Comparison of ENCODE assay signal across 19 cellular contexts in genomic region chr2:63681896-63682295, GRCh38.
DNase-seq lines count a peak whose midpoint lies in the region; ATAC-seq, FAIRE-seq and TF ChIP-seq lines count a peak whose summit lies in the region.
"Had no signal": no experiment of that assay in that cellular context is flagged by ENCODE, and none has a peak within 500 bp of the region (broad histone marks: within the 10 kb centered on the region; RNA-seq: fewer than 3 reads in every experiment).

No MANE protein-coding gene starts in this region.

- no TSS peak for BruUV-seq in mammary epithelial cell (replicated peaks; lab: Mats Ljungman, UMichigan)
- no TSS peak for BruUV-seq in MCF 10A (replicated peaks; lab: Mats Ljungman, UMichigan)

- WGBS in mammary epithelial cell (ENCODE audit: low coverage, missing lambda C conversion rate): 80% methylated on average over 1 of the region's 1 CpG

- FAIRE-seq in bronchial epithelial cell (lab: Jason Lieb, UNC) (peak; percentile 23), keratinocyte (lab: Jason Lieb, UNC) (peak; percentile 66)
- FAIRE-seq: GM12878, H1, HepG2 had no signal

- H3K9me3 Mint-ChIP-seq in MCF 10A (ENCODE audit: unreplicated experiment): no peaks in the 10 kb centered on the region
- no peaks in the 10 kb centered on the region for H3K9me3 Mint-ChIP-seq in osteocyte (ENCODE audit: unreplicated experiment)
- H3K9me3 Mint-ChIP-seq: CD8-positive, alpha-beta T cell had no signal

- H3K27ac ChIP-seq in mammary epithelial cell (ENCODE audit: insufficient read depth, low read depth, low read length) (no peak overlapping the region), keratinocyte (ENCODE audit: control insufficient read depth, insufficient read depth, low read length) (no peak overlapping the region)
- H3K27ac ChIP-seq: BLaER1 treated with 17β-estradiol and CSF1 and Interleukin-3, amounts not matched to agents 10 nM and 100 nM had no signal

- H3K9me1 ChIP-seq in keratinocyte (ENCODE audit: control insufficient read depth, extremely low read depth, insufficient read depth, low read length): no peaks in the 10 kb centered on the region

- H2AFZ ChIP-seq in mammary epithelial cell (ENCODE audit: low read depth, low read length): peak overlapping the region; percentile 8
- peak overlapping the region; percentile 7 for H2AFZ ChIP-seq in keratinocyte (ENCODE audit: control insufficient read depth, low read length)

- no peaks in the 10 kb centered on the region for H3K36me3 ChIP-seq in mammary epithelial cell (ENCODE audit: insufficient read depth, low read length)
- H3K36me3 ChIP-seq in bronchial epithelial cell (ENCODE audit: control insufficient read depth, insufficient read depth, low read length): no peaks in the 10 kb centered on the region
- no peaks in the 10 kb centered on the region for H3K36me3 ChIP-seq in keratinocyte (ENCODE audit: control insufficient read depth in 2 of 2, extremely low read depth in 1 of 2, insufficient read depth in 2 of 2, low read length in 2 of 2)
- H3K36me3 ChIP-seq: BLaER1 treated with 17β-estradiol and CSF1 and Interleukin-3, amounts not matched to agents 10 nM and 100 nM had no signal

- no peak for DNase-seq in mammary epithelial cell
- DNase-seq in MCF 10A (ENCODE audit: unreplicated experiment): no peak
- peak; percentile 85 for DNase-seq in bronchial epithelial cell (ENCODE audit: low read depth)
- DNase-seq in keratinocyte (ENCODE audit: low read depth, low spot score): no peak
- no peak for DNase-seq in NCI-H2081 (lab: John Stamatoyannopoulos, UW)
- DNase-seq in osteocyte (ENCODE audit: extremely low spot score, unreplicated experiment): no peak
- DNase-seq: 8988T; CD8-positive, alpha-beta T cell; COR-L47; DMS 273 treated with DMSO at 0.1 percent for 48 hours; DMS53; DND-41; H9 had no signal

- dilution Hi-C loops in mammary epithelial cell (cut with HindIII; ENCODE audit: low sequenced_read_pairs): no loop called here
- dilution Hi-C loops in keratinocyte (cut with MboI; ENCODE audit: extremely low pct_ligation_motif_present, low sequenced_read_pairs): no loop called here

- H3K4me1 ChIP-seq in mammary epithelial cell (ENCODE audit: insufficient read depth, low read length) (peaks cover 5% of the 10 kb centered on the region), keratinocyte (ENCODE audit: control insufficient read depth, extremely low read depth, insufficient read depth, low read length) (peaks cover 23% of the 10 kb centered on the region)

- no peak for ATAC-seq in HG03039 (IDR thresholded peaks at IDR 0.05; ENCODE audit: unreplicated experiment)
- ATAC-seq: CD8-positive, alpha-beta T cell; GM12878; HepG2 had no signal

- no peak overlapping the region for H3K4me3 Mint-ChIP-seq in MCF 10A (ENCODE audit: unreplicated experiment)
- H3K4me3 Mint-ChIP-seq in osteocyte (ENCODE audit: unreplicated experiment): no peak overlapping the region
- H3K4me3 Mint-ChIP-seq: B cell; CD8-positive, alpha-beta T cell; H9 had no signal

- in situ Hi-C loops in mammary epithelial cell (cut with MboI; ENCODE audit: low sequenced_read_pairs in 2 of 2): loop anchor here (10.0 kb wide), 1 partner anchor 203 kb away; no protein-coding TSS in a partner anchor

- H3K36me3 Mint-ChIP-seq in MCF 10A (ENCODE audit: insufficient read depth, unreplicated experiment) (no peaks in the 10 kb centered on the region), osteocyte (ENCODE audit: unreplicated experiment) (no peaks in the 10 kb centered on the region)
- H3K36me3 Mint-ChIP-seq: CD8-positive, alpha-beta T cell had no signal

- H3K79me2 ChIP-seq in mammary epithelial cell (ENCODE audit: insufficient read depth, low read length) (no peaks in the 10 kb centered on the region), keratinocyte (ENCODE audit: control insufficient read depth, insufficient read depth, low read length) (no peaks in the 10 kb centered on the region)

- no peak overlapping the region for H3K9ac ChIP-seq in mammary epithelial cell (ENCODE audit: insufficient read depth, low read length)
- no peak overlapping the region for H3K9ac ChIP-seq in keratinocyte (ENCODE audit: control insufficient read depth, extremely low read depth, insufficient read depth, low read length)
- H3K9ac ChIP-seq: BLaER1 treated with 17β-estradiol and CSF1 and Interleukin-3, amounts not matched to agents 10 nM and 100 nM had no signal

- H3K9me3 ChIP-seq in mammary epithelial cell (replicated peaks; ENCODE audit: insufficient read depth, low read length) (no peaks in the 10 kb centered on the region), keratinocyte (ENCODE audit: control insufficient read depth, low read depth, low read length) (no peaks in the 10 kb centered on the region)
- H3K9me3 ChIP-seq: BLaER1 treated with 17β-estradiol and CSF1 and Interleukin-3, amounts not matched to agents 10 nM and 100 nM had no signal

- H3K4me1 Mint-ChIP-seq in MCF 10A (ENCODE audit: insufficient read depth, unreplicated experiment): no peaks in the 10 kb centered on the region
- H3K4me1 Mint-ChIP-seq in osteocyte (ENCODE audit: unreplicated experiment): no peaks in the 10 kb centered on the region
- H3K4me1 Mint-ChIP-seq: B cell had no signal

- intact Hi-C loops in mammary epithelial cell (cut with micrococcal nuclease) (no loop called here), MCF 10A (cut with micrococcal nuclease) (no loop called here)

- H4K20me1 ChIP-seq in mammary epithelial cell (ENCODE audit: insufficient read depth, low read length) (no peaks in the 10 kb centered on the region), keratinocyte (ENCODE audit: control insufficient read depth, extremely low read depth, insufficient read depth, low read length) (no peaks in the 10 kb centered on the region)
- H4K20me1 ChIP-seq: BLaER1 treated with 17β-estradiol and CSF1 and Interleukin-3, amounts not matched to agents 10 nM and 100 nM had no signal

- CTCF ChIA-PET in mammary epithelial cell (lab: Charles Lee; ENCODE audit: low non-redundant PET): no interaction called here
- CTCF ChIA-PET in MCF 10A (lab: Yijun Ruan, JAX): interaction anchor here (0.7 to 1.1 kb wide), 3 partner anchors 17 to 219 kb away, joined by 3 to 5 read pairs (median 3); no protein-coding TSS in a partner anchor

- H3K27me3 Mint-ChIP-seq in MCF 10A (ENCODE audit: insufficient read depth, unreplicated experiment) (no peaks in the 10 kb centered on the region), osteocyte (ENCODE audit: unreplicated experiment) (no peaks in the 10 kb centered on the region)

- TF ChIP-seq CTCF in mammary epithelial cell (conservative IDR thresholded peaks at IDR 0.05 in 1 of 2, IDR thresholded peaks at IDR 0.05 in 1 of 2; ENCODE audit: extremely low read depth in 1 of 2, insufficient read depth in 1 of 2, low read depth in 1 of 2, low read length in 2 of 2): no peak
- TF ChIP-seq CTCF in MCF 10A (IDR thresholded peaks at IDR 0.05; ENCODE audit: unreplicated experiment): no peak
- no peak for TF ChIP-seq CTCF in bronchial epithelial cell (IDR thresholded peaks at IDR 0.05; ENCODE audit: insufficient read depth, low read length, severe bottlenecking)
- TF ChIP-seq CTCF in keratinocyte (optimal IDR thresholded peaks at IDR 0.05 in 1 of 3, IDR thresholded peaks at IDR 0.05 in 1 of 3, conservative IDR thresholded peaks at IDR 0.05 in 1 of 3; ENCODE audit: extremely low read depth in 1 of 3, insufficient read depth in 2 of 3, low read length in 3 of 3): no peak
- TF ChIP-seq CTCF in osteocyte (IDR thresholded peaks at IDR 0.05): no peak

- no peak overlapping the region for H3K4me3 ChIP-seq in mammary epithelial cell (replicated peaks in 1 of 3; ENCODE audit: insufficient read depth in 1 of 3, low read depth in 2 of 3, low read length in 3 of 3)
- no peak overlapping the region for H3K4me3 ChIP-seq in bronchial epithelial cell (ENCODE audit: low read depth, low read length)
- H3K4me3 ChIP-seq in keratinocyte (ENCODE audit: control insufficient read depth in 2 of 3, extremely low read depth in 1 of 3, insufficient read depth in 2 of 3, low read depth in 1 of 3, low read length in 3 of 3): no peak overlapping the region
- H3K4me3 ChIP-seq: BLaER1 treated with 17β-estradiol and CSF1 and Interleukin-3, amounts not matched to agents 10 nM and 100 nM; GM12878 had no signal

- POLR2A ChIA-PET in MCF 10A (lab: Yijun Ruan, JAX): interaction anchor here (0.7 to 1.9 kb wide), 5 partner anchors 55 to 209 kb away, joined by 3 to 5 read pairs (median 4); partner anchors contain the start of genes MDH1, UGP2 and WDPCP

- no peaks in the 10 kb centered on the region for H3K27me3 ChIP-seq in mammary epithelial cell (ENCODE audit: insufficient read depth, low read length)
- no peaks in the 10 kb centered on the region for H3K27me3 ChIP-seq in bronchial epithelial cell (ENCODE audit: control insufficient read depth, insufficient read depth, low read length)
- H3K27me3 ChIP-seq in keratinocyte (ENCODE audit: control insufficient read depth, extremely low read depth, insufficient read depth, low read length): no peaks in the 10 kb centered on the region
- H3K27me3 ChIP-seq: BLaER1 treated with 17β-estradiol and CSF1 and Interleukin-3, amounts not matched to agents 10 nM and 100 nM had no signal

- H3K4me2 ChIP-seq in mammary epithelial cell (ENCODE audit: insufficient read depth, low read depth, low read length) (no peak overlapping the region), keratinocyte (ENCODE audit: control insufficient read depth, extremely low read depth, insufficient read depth, low read depth, low read length) (peak overlapping the region; percentile 43)
- H3K4me2 ChIP-seq: BLaER1 treated with 17β-estradiol and CSF1 and Interleukin-3, amounts not matched to agents 10 nM and 100 nM had no signal

- H3K27ac Mint-ChIP-seq in MCF 10A (ENCODE audit: low read depth, unreplicated experiment): no peak overlapping the region
- no peak overlapping the region for H3K27ac Mint-ChIP-seq in osteocyte (ENCODE audit: unreplicated experiment)
- H3K27ac Mint-ChIP-seq: B cell; CD8-positive, alpha-beta T cell had no signal
